ENCODE assay signal across 8 cellular contexts in the genomic region with DNA sequence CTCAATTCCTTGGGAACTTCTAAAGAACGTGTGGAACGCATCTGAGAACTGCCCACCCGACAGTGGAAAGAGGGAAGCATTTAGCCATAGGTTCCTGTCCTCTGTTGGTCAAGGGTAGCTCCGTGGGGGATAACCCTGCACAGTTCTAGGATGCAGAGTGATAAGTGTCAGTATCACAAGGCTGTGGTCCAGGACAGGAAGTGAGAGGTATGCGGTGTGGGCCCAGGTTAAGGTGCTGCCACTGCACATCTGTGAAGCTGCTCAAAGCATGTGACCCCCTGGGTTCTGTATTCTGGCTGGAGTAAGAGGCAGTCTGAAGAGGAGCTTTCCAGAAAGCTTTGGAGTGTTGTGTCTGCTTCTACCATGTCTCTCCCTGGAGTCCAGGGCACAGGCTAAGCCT. TPM values are rescaled to one million over a fixed set of nuclear protein-coding genes. Genes with fewer than 3 reads are reported as not detected.
DNase-seq lines count a peak whose midpoint lies in the region; ATAC-seq and TF ChIP-seq lines count a peak whose summit lies in the region.
"Had no signal": no experiment of that assay in that cellular context is flagged by ENCODE, and none has a peak within 500 bp of the region (broad histone marks: within the 10 kb centered on the region; RNA-seq: fewer than 3 reads in every experiment).

No MANE protein-coding gene starts in this region.

- DNase-seq in mesendoderm (no peak), mammary epithelial cell (no peak), NCI-H1105 (lab: John Stamatoyannopoulos, UW) (no peak), superior temporal gyrus (ENCODE audit: extremely low spot score) (no peak)

- H2BK120ac ChIP-seq in mesendoderm (ENCODE audit: low read depth, low read length) = no peak overlapping the region

- H2AFZ ChIP-seq in mammary epithelial cell (ENCODE audit: low read depth, low read length) = no peak overlapping the region

- no peak overlapping the region for H4K8ac ChIP-seq in mesendoderm (ENCODE audit: low read depth, low read length)

- H3K9ac ChIP-seq in mesendoderm (ENCODE audit: low read length) = no peak overlapping the region
- no peak overlapping the region for H3K9ac ChIP-seq in mammary epithelial cell (ENCODE audit: insufficient read depth, low read length)

- H3K4me2 ChIP-seq in mesendoderm (ENCODE audit: low read length) = no peak overlapping the region
- no peak overlapping the region for H3K4me2 ChIP-seq in mammary epithelial cell (ENCODE audit: insufficient read depth, low read depth, low read length)

- no TSS peak for BruUV-seq in mammary epithelial cell (replicated peaks; lab: Mats Ljungman, UMichigan)

- H3K18ac ChIP-seq in mesendoderm (ENCODE audit: low read length) = no peak overlapping the region

- peak overlapping the region; percentile 26 for H3K56ac ChIP-seq in mesendoderm (ENCODE audit: low read length)

- H3K27ac ChIP-seq in mesendoderm (ENCODE audit: low read depth, low read length) (no peak overlapping the region), mammary epithelial cell (ENCODE audit: insufficient read depth, low read depth, low read length) (no peak overlapping the region)
- H3K27ac ChIP-seq: cardiac muscle cell had no signal

- no peaks in the 10 kb centered on the region for H3K9me3 ChIP-seq in mammary epithelial cell (replicated peaks; ENCODE audit: insufficient read depth, low read length)

- H3K27me3 ChIP-seq in mesendoderm (ENCODE audit: insufficient read depth, low read length, poor library complexity) (no peaks in the 10 kb centered on the region), mammary epithelial cell (ENCODE audit: insufficient read depth, low read length) (no peaks in the 10 kb centered on the region)
- H3K27me3 ChIP-seq: cardiac muscle cell had no signal

- intact Hi-C loops in mammary epithelial cell (cut with micrococcal nuclease) = no loop called here

- H2BK5ac ChIP-seq in mesendoderm (ENCODE audit: low read length) = no peak overlapping the region

- no peak overlapping the region for H3K23ac ChIP-seq in mesendoderm (ENCODE audit: low read length)

- dilution Hi-C loops in mammary epithelial cell (cut with HindIII; ENCODE audit: low sequenced_read_pairs) = loop anchor here (5.0 kb wide), 1 partner anchor 33 kb away; no protein-coding TSS in a partner anchor

- no peaks in the 10 kb centered on the region for H3K79me2 ChIP-seq in mesendoderm (ENCODE audit: control insufficient read depth, insufficient read depth, low read length)
- H3K79me2 ChIP-seq in mammary epithelial cell (ENCODE audit: insufficient read depth, low read length) = no peaks in the 10 kb centered on the region

- no peak overlapping the region for H2BK15ac ChIP-seq in mesendoderm (replicated peaks; ENCODE audit: low read depth)

- ATAC-seq in GM18907 (IDR thresholded peaks at IDR 0.05; ENCODE audit: unreplicated experiment) (peak; percentile 98), GM21528 (IDR thresholded peaks at IDR 0.05; ENCODE audit: low FRiP score, unreplicated experiment) (peak; percentile 94), HG03196 (IDR thresholded peaks at IDR 0.05; ENCODE audit: unreplicated experiment) (peak; percentile 93)

- in situ Hi-C loops in mammary epithelial cell (cut with MboI; ENCODE audit: low sequenced_read_pairs in 2 of 2) = no loop called here

- H4K5ac ChIP-seq in mesendoderm (ENCODE audit: low read length) = no peak overlapping the region

- no peaks in the 10 kb centered on the region for H4K20me1 ChIP-seq in mammary epithelial cell (ENCODE audit: insufficient read depth, low read length)

- H3K4me3 ChIP-seq in mesendoderm (ENCODE audit: low read length) = no peak overlapping the region
- H3K4me3 ChIP-seq in mammary epithelial cell (replicated peaks in 1 of 3; ENCODE audit: insufficient read depth in 1 of 3, low read depth in 2 of 3, low read length in 3 of 3) = no peak overlapping the region
- H3K4me3 ChIP-seq: cardiac muscle cell had no signal

- no peak for TF ChIP-seq CTCF in mammary epithelial cell (conservative IDR thresholded peaks at IDR 0.05 in 1 of 2, IDR thresholded peaks at IDR 0.05 in 1 of 2; ENCODE audit: extremely low read depth in 1 of 2, insufficient read depth in 1 of 2, low read depth in 1 of 2, low read length in 2 of 2)

- H3K36me3 ChIP-seq in mesendoderm (ENCODE audit: control insufficient read depth, insufficient read depth, low read length) = no peaks in the 10 kb centered on the region
- H3K36me3 ChIP-seq in mammary epithelial cell (ENCODE audit: insufficient read depth, low read length) = no peaks in the 10 kb centered on the region
- H3K36me3 ChIP-seq: cardiac muscle cell had no signal

- H3K4ac ChIP-seq in mesendoderm (ENCODE audit: low read depth, low read length) = no peak overlapping the region

- CTCF ChIA-PET in mammary epithelial cell (lab: Charles Lee; ENCODE audit: low non-redundant PET) = no interaction called here

- H2AK5ac ChIP-seq in mesendoderm (ENCODE audit: low read length) = peak overlapping the region; percentile 20

- whole genome bisulfite sequencing in mesendoderm (ENCODE audit: extremely low coverage, insufficient coverage, low lambda C conversion rate) = no CpG with 5 or more reads among the region's 5 CpGs
- WGBS in mammary epithelial cell (ENCODE audit: low coverage, missing lambda C conversion rate) = 96% methylated on average over 5 of the region's 5 CpGs

- H3K4me1 ChIP-seq in mesendoderm (ENCODE audit: control insufficient read depth, low read depth, low read length) (peaks cover 12% of the 10 kb centered on the region), mammary epithelial cell (ENCODE audit: insufficient read depth, low read length) (peaks cover 9% of the 10 kb centered on the region)

- H3K79me1 ChIP-seq in mesendoderm (ENCODE audit: low read length) = no peaks in the 10 kb centered on the region

RNA-seq across cellular contexts. Expression of gene HES1, which starts 51.7 kb away (rescaled TPM):
- polyA plus RNA-seq in mesendoderm (2013, experiment 1 of 2) = 44.3 TPM
- 42.6 TPM for polyA plus RNA-seq in mesendoderm (2013, experiment 2 of 2)
- total RNA-seq in mammary epithelial cell = 10 to 100 TPM; 33.0 to 74.4 TPM
- polyA plus RNA-seq in mammary epithelial cell = 22.7 TPM
- polyA minus RNA-seq in mammary epithelial cell = 12.6 TPM
